Comparison of ENCODE assay signal across 8 cellular contexts in genomic region chr6:17281497-17282481, GRCh38. TPM values are rescaled to one million over a fixed set of nuclear protein-coding genes. Genes with fewer than 3 reads are reported as not detected.
DNase-seq lines count a peak whose midpoint lies in the region; ATAC-seq and TF ChIP-seq lines count a peak whose summit lies in the region.

No MANE protein-coding gene starts in this region.

- H3K36me3 ChIP-seq in heart left ventricle, result peaks cover 0 to 19% (median 0%) of the 10 kb centered on the region in 9 donors

- H3K27me3 ChIP-seq in heart left ventricle, result peaks cover 0 to 42% (median 0%) of the 10 kb centered on the region in 9 donors

- H3K4me1 ChIP-seq in heart left ventricle, result peaks cover 0 to 27% (median under 1%) of the 10 kb centered on the region in 12 donors

- peak overlapping the region; percentile 70 to 96 (median 90) for H3K27ac ChIP-seq in heart left ventricle

- peak overlapping the region; percentile 65 to 87 (median 78) for H3K4me3 ChIP-seq in heart left ventricle

- no peaks in the 10 kb centered on the region for H3K9me3 ChIP-seq in heart left ventricle

- ATAC-seq in heart left ventricle (peak in 2 of 4 donors; percentile 4 to 14), Right ventricle myocardium superior (ENCODE audit: poor library complexity) (no peak), left ventricle myocardium superior (no peak), HG02885 (IDR thresholded peaks at IDR 0.05; ENCODE audit: poor library complexity, unreplicated experiment) (no peak), HG02852 (IDR thresholded peaks at IDR 0.05; ENCODE audit: unreplicated experiment) (no peak)

- DNase-seq in heart left ventricle (peak in 2 of 5 donors; percentile 22 to 56), Right ventricle myocardium superior (no peak), left ventricle myocardium superior (peak; percentile 31), posterior vena cava (ENCODE audit: low spot score) (peak; percentile 83), SKM-1 treated with dmso at 0.1 percent for 144 hours (lab: John Stamatoyannopoulos, UW; ENCODE audit: unreplicated experiment) (no peak)
- DNase-seq in activated CD8-positive, alpha-beta memory T cell treated with anti-CD3 and anti-CD28 coated beads, Interleukin-2, amount 50 U/mL, for 48 hours, result peak; percentile 50

- no peak for TF ChIP-seq CTCF in heart left ventricle (IDR thresholded peaks at IDR 0.05)

- 1 to 2% (median 2%) methylated on average over 47 to 77 of the region's 77 CpGs for WGBS in heart left ventricle, 4 donors

- no peak for TF ChIP-seq POLR2A in heart left ventricle (IDR thresholded peaks at IDR 0.05)

- intact Hi-C loops in heart left ventricle (cut with DNase I), result loop anchor here in 8 of 10 donors (5.0 to 10.0 kb wide), 9 partner anchors 79 to 303 kb away; no protein-coding TSS in a partner anchor
- intact Hi-C loops in Right ventricle myocardium superior (cut with DNase I), result loop anchor here (10.0 kb wide), 1 partner anchor 117 kb away; no protein-coding TSS in a partner anchor
- intact Hi-C loops in left ventricle myocardium superior (cut with micrococcal nuclease), result no loop called here
- intact Hi-C loops in posterior vena cava (cut with DNase I), result loop anchor here in 1 of 2 donors (5.0 to 10.0 kb wide), 3 partner anchors 117 to 301 kb away; no protein-coding TSS in a partner anchor

RNA-seq across cellular contexts. Expression of gene RBM24, which starts 0.6 kb away (rescaled TPM):
- total RNA-seq in heart left ventricle (100 to 1,000 TPM; 107 to 263 (median 166) TPM), Right ventricle myocardium superior (187 TPM), left ventricle myocardium superior (223 TPM), posterior vena cava (10 to 100 TPM; 15.7 to 23.6 TPM)
- 100 to 1,000 TPM; 119 to 127 TPM for polyA plus RNA-seq in heart left ventricle

Comparison
In these comparisons a context has a peak if more than half of its experiments do, and no peak if none do; other contexts are left out.
1. DNase-seq: peak in activated CD8-positive, alpha-beta memory T cell treated with anti-CD3 and anti-CD28 coated beads, Interleukin-2, amount 50 U/mL, for 48 hours (single experiment), left ventricle myocardium superior (single experiment) and posterior vena cava (single experiment); none in Right ventricle myocardium superior (single experiment) and SKM-1 treated with dmso at 0.1 percent for 144 hours (single experiment).